17 cellular contexts compared by ENCODE assay signal in genomic region chr1:187226396-187226795, GRCh38.
"Had no signal": no experiment of that assay in that cellular context is flagged by ENCODE, and none has a peak within 500 bp of the region (broad histone marks: within the 10 kb centered on the region; RNA-seq: fewer than 3 reads in every experiment).

No MANE protein-coding gene starts in this region.

- DNase-seq: activated CD4-positive, alpha-beta T cell treated with anti-CD3 and anti-CD28 coated beads, Interleukin-2, amount 50 U/mL, for 4 hours; activated effector memory CD4-positive, alpha-beta T cell treated with anti-CD3 and anti-CD28 coated beads, Interleukin-2, amount 50 U/mL, for 16 hours; activated T-cell treated with anti-CD3 and anti-CD28 coated beads, Interleukin-2, amount 50 U/mL, for 1 hour; anterior cingulate cortex; colonic mucosa; effector CD4-positive, alpha-beta T cell; foreskin melanocyte; head of caudate nucleus; left lung; natural killer cell; posterior cingulate gyrus; right cardiac atrium; small intestine had no signal

- H3K27me3 Mint-ChIP-seq: memory B cell had no signal

- H3K4me1 Mint-ChIP-seq: memory B cell, natural killer cell had no signal

- H3K27ac Mint-ChIP-seq: activated naive CD4-positive, alpha-beta T cell treated with anti-CD3 and anti-CD28 coated beads, Interleukin-2, amount 50 U/mL, for 72 hours; memory B cell; natural killer cell had no signal

- ATAC-seq: activated naive CD4-positive, alpha-beta T cell treated with anti-CD3 and anti-CD28 coated beads, Interleukin-2, amount 50 U/mL, for 72 hours; left lung; natural killer cell; right cardiac atrium had no signal

- H3K4me3 ChIP-seq: cardiac muscle cell, colonic mucosa, left lung had no signal

- H3K36me3 ChIP-seq: cardiac muscle cell, colonic mucosa, left lung had no signal

- H3K27ac ChIP-seq: cardiac muscle cell, colonic mucosa, left lung had no signal

- H3K4me1 ChIP-seq: colonic mucosa, left lung had no signal

- H3K27me3 ChIP-seq: cardiac muscle cell, colonic mucosa, left lung had no signal

- H3K4me3 Mint-ChIP-seq: memory B cell, natural killer cell had no signal

- H3K9me3 Mint-ChIP-seq: activated naive CD4-positive, alpha-beta T cell treated with anti-CD3 and anti-CD28 coated beads, Interleukin-2, amount 50 U/mL, for 72 hours; memory B cell; natural killer cell had no signal

- H3K36me3 Mint-ChIP-seq: activated naive CD4-positive, alpha-beta T cell treated with anti-CD3 and anti-CD28 coated beads, Interleukin-2, amount 50 U/mL, for 72 hours; memory B cell; natural killer cell had no signal

- FAIRE-seq: islet of Langerhans, small intestine had no signal

- H3K9me3 ChIP-seq: colonic mucosa, left lung had no signal
